In the genomic region with DNA sequence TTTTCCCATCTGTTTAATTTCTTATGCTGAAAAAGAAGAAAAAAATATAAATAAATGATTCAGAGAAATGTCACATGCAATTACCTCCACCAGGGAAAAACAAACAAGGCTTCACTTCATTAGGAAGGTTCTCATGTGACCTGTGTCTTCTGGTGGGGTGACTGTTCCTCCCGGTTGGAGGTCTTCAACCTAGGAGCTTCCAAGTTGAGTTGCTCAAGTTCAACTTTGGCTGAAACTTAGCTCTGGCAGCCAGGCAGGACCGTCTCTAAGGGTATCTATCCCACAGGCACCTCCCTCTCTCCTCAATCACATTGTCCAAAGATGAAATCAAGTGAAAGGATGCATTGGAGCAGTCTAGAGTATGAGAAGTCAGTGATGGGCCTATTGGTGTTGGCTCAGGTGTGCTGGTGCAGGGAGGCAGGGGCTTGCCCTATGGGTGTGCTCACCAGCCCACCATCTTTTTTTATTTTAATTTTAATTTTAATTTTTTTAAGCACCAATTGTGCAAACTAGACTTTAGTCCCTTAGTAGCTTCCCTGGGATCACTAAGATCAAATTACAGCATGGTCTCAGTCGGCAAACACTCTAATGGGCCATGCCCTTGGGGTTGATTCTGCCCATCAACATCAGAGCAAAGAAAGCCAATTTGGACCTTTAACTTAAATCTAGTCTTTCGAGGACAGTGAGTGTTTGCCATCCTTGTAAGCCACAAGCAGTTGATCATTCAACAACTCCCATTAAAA, we compare ENCODE assay signal across 2 cellular contexts.
TF ChIP-seq lines count a peak whose summit lies in the region.

No MANE protein-coding gene starts in this region.

TF ChIP-seq in SK-N-SH treated with all-trans-retinoic acid at 6 μM for 48 hours, 23 proteins besides CTCF, POLR2A, EP300 and RAD21 (continued from another document):
- TF ChIP-seq, protein P1, sequence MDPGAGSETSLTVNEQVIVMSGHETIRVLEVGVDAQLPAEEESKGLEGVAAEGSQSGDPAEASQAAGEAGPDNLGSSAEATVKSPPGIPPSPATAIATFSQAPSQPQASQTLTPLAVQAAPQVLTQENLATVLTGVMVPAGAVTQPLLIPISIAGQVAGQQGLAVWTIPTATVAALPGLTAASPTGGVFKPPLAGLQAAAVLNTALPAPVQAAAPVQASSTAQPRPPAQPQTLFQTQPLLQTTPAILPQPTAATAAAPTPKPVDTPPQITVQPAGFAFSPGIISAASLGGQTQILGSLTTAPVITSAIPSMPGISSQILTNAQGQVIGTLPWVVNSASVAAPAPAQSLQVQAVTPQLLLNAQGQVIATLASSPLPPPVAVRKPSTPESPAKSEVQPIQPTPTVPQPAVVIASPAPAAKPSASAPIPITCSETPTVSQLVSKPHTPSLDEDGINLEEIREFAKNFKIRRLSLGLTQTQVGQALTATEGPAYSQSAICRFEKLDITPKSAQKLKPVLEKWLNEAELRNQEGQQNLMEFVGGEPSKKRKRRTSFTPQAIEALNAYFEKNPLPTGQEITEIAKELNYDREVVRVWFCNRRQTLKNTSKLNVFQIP (CRISPR knock-in tag; IDR thresholded peaks at IDR 0.05; ENCODE audit: borderline replicate concordance, low read depth) = no peak
- TF ChIP-seq OSR1 (CRISPR knock-in tag; IDR thresholded peaks at IDR 0.05) (no peak), ZNF565 (CRISPR knock-in tag; conservative IDR thresholded peaks at IDR 0.05; ENCODE audit: low read depth) (no peak), ZC3H10 (CRISPR knock-in tag; IDR thresholded peaks at IDR 0.05) (no peak), TOX (CRISPR knock-in tag; IDR thresholded peaks at IDR 0.05; ENCODE audit: borderline replicate concordance) (no peak), ZFP3 (CRISPR knock-in tag; IDR thresholded peaks at IDR 0.05) (no peak), TCF4 (CRISPR knock-in tag; IDR thresholded peaks at IDR 0.05; ENCODE audit: borderline replicate concordance) (no peak), ISL1 (CRISPR knock-in tag; IDR thresholded peaks at IDR 0.05) (no peak), ZNF8 (CRISPR knock-in tag; IDR thresholded peaks at IDR 0.05) (no peak), RARB (CRISPR knock-in tag; IDR thresholded peaks at IDR 0.05) (no peak), PPARA (CRISPR knock-in tag; IDR thresholded peaks at IDR 0.05; ENCODE audit: borderline replicate concordance) (no peak)
- TF ChIP-seq, protein P2, sequence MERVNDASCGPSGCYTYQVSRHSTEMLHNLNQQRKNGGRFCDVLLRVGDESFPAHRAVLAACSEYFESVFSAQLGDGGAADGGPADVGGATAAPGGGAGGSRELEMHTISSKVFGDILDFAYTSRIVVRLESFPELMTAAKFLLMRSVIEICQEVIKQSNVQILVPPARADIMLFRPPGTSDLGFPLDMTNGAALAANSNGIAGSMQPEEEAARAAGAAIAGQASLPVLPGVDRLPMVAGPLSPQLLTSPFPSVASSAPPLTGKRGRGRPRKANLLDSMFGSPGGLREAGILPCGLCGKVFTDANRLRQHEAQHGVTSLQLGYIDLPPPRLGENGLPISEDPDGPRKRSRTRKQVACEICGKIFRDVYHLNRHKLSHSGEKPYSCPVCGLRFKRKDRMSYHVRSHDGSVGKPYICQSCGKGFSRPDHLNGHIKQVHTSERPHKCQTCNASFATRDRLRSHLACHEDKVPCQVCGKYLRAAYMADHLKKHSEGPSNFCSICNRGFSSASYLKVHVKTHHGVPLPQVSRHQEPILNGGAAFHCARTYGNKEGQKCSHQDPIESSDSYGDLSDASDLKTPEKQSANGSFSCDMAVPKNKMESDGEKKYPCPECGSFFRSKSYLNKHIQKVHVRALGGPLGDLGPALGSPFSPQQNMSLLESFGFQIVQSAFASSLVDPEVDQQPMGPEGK (CRISPR knock-in tag; IDR thresholded peaks at IDR 0.05; ENCODE audit: borderline replicate concordance) = no peak
- TF ChIP-seq, protein P3, sequence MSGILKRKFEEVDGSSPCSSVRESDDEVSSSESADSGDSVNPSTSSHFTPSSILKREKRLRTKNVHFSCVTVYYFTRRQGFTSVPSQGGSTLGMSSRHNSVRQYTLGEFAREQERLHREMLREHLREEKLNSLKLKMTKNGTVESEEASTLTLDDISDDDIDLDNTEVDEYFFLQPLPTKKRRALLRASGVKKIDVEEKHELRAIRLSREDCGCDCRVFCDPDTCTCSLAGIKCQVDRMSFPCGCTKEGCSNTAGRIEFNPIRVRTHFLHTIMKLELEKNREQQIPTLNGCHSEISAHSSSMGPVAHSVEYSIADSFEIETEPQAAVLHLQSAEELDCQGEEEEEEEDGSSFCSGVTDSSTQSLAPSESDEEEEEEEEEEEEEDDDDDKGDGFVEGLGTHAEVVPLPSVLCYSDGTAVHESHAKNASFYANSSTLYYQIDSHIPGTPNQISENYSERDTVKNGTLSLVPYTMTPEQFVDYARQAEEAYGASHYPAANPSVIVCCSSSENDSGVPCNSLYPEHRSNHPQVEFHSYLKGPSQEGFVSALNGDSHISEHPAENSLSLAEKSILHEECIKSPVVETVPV (CRISPR knock-in tag; IDR thresholded peaks at IDR 0.05) = no peak
TF ChIP-seq in SK-N-SH treated with all-trans-retinoic acid at 6 μM for 48 hours: peak in this region for 0.

TF ChIP-seq in SK-N-SH, 30 proteins besides CTCF, POLR2A, EP300 and RAD21 (continued from another document):
- no peak for TF ChIP-seq MXI1 (IDR thresholded peaks at IDR 0.05; ENCODE audit: low read depth, low read length)
- TF ChIP-seq TCF12 (IDR thresholded peaks at IDR 0.05) = no peak
